34 cellular contexts compared by ENCODE assay signal in genomic region chr1:109598156-109598555, GRCh38. TPM values are rescaled to one million over a fixed set of nuclear protein-coding genes. Genes with fewer than 3 reads are reported as not detected.
"Had no signal": no experiment of that assay in that cellular context is flagged by ENCODE, and none has a peak within 500 bp of the region (broad histone marks: within the 10 kb centered on the region; RNA-seq: fewer than 3 reads in every experiment).

No MANE protein-coding gene starts in this region.

- H3K4me1 Mint-ChIP-seq: endodermal cell, memory B cell, nephron progenitor cell had no signal

- H3K27me3 ChIP-seq: colonic mucosa, gastroesophageal sphincter, heart left ventricle, hepatocyte, pancreas, right lobe of liver, suprapubic skin, transverse colon, upper lobe of right lung, uterus had no signal

- FAIRE-seq: kidney, pancreas had no signal

- H3K4me3 ChIP-seq: colonic mucosa, gastroesophageal sphincter, heart left ventricle, hepatocyte, lung, pancreas, right lobe of liver, smooth muscle cell, suprapubic skin, transverse colon, upper lobe of right lung, uterus had no signal

- ATAC-seq: esophagus mucosa; gastroesophageal sphincter; heart left ventricle; left lobe of liver; naive thymus-derived CD4-positive, alpha-beta T cell; pancreas; right lobe of liver; stimulated activated naive CD8-positive, alpha-beta T cell treated with anti-CD3 and anti-CD28 coated beads, Interleukin-15, amount 100 ng/mL, for 72 hours; upper lobe of right lung had no signal

- H3K27ac ChIP-seq: colonic mucosa, epithelial cell of prostate, gastroesophageal sphincter, heart left ventricle, hepatocyte, pancreas, right lobe of liver, suprapubic skin, transverse colon, upper lobe of right lung, uterus had no signal

- H3K27me3 Mint-ChIP-seq: dendritic cell treated with granulocyte-macrophage colony-stimulating factor and Interleukin-4, amounts not matched to agents 40 ng/mL and 50 ng/mL, for 4 days; memory B cell; naive thymus-derived CD4-positive, alpha-beta T cell; stimulated activated naive CD8-positive, alpha-beta T cell treated with anti-CD3 and anti-CD28 coated beads, Interleukin-15, amount 100 ng/mL, for 72 hours had no signal

- H3K9me3 ChIP-seq: colonic mucosa, gastroesophageal sphincter, heart left ventricle, pancreas, right lobe of liver, suprapubic skin, transverse colon, upper lobe of right lung, uterus had no signal

- H3K4me1 ChIP-seq: colonic mucosa, gastroesophageal sphincter, heart left ventricle, pancreas, right lobe of liver, suprapubic skin, transverse colon, upper lobe of right lung, uterus had no signal

- H3K4me3 Mint-ChIP-seq: dendritic cell treated with granulocyte-macrophage colony-stimulating factor and Interleukin-4, amounts not matched to agents 40 ng/mL and 50 ng/mL, for 4 days; endodermal cell; memory B cell; naive thymus-derived CD4-positive, alpha-beta T cell; nephron progenitor cell; stimulated activated naive CD8-positive, alpha-beta T cell treated with anti-CD3 and anti-CD28 coated beads, Interleukin-15, amount 100 ng/mL, for 72 hours had no signal

- H3K36me3 ChIP-seq: colonic mucosa, uterus had no signal

- H3K27ac Mint-ChIP-seq: dendritic cell treated with granulocyte-macrophage colony-stimulating factor and Interleukin-4, amounts not matched to agents 40 ng/mL and 50 ng/mL, for 4 days; endodermal cell; memory B cell; nephron progenitor cell; stimulated activated naive CD8-positive, alpha-beta T cell treated with anti-CD3 and anti-CD28 coated beads, Interleukin-15, amount 100 ng/mL, for 72 hours had no signal

- DNase-seq: colonic mucosa; effector CD8-positive, alpha-beta T cell; foreskin fibroblast; heart left ventricle; kidney; naive thymus-derived CD4-positive, alpha-beta T cell; nephron progenitor cell; pancreas; retina; right lobe of liver; stimulated activated CD4-positive, alpha-beta T cell treated with anti-CD3 and anti-CD28 coated beads, Interleukin-12 subunit alpha, Interleukin-12 subunit beta, amount 100 ng/mL, for 4 hours; stimulated activated CD4-positive, alpha-beta T cell treated with anti-CD3 and anti-CD28 coated beads, Interleukin-1b, Interleukin-23, amount 100 ng/mL, for 48 hours; stimulated activated CD4-positive, alpha-beta T cell treated with anti-CD3 and anti-CD28 coated beads, Interleukin-4, amount 100 ng/mL, for 1 hour; stimulated activated CD8-positive, alpha-beta memory T cell treated with anti-CD3 and anti-CD28 coated beads, Interleukin-4, amount 100 ng/mL, for 48 hours; stimulated activated naive CD4-positive, alpha-beta T cell; stimulated activated naive CD8-positive, alpha-beta T cell treated with anti-CD3 and anti-CD28 coated beads, Interleukin-15, amount 100 ng/mL, for 72 hours; transverse colon; upper lobe of right lung; uterus had no signal

RNA-seq across cellular contexts. Expression of gene GNAT2, which starts 21.3 kb away (rescaled TPM):
- total RNA-seq: endodermal cell, esophagus mucosa, gastroesophageal sphincter, heart left ventricle, hepatocyte, kidney, lung, mucosa of gallbladder, omental fat pad, posterior vena cava, smooth muscle cell, suprapubic skin, transverse colon, upper lobe of right lung, uterus had no signal
- polyA plus RNA-seq: heart left ventricle; naive thymus-derived CD4-positive, alpha-beta T cell; smooth muscle cell had no signal

RNA-seq across cellular contexts. Expression of gene GPR61, which starts 58.5 kb away (rescaled TPM):
- total RNA-seq: colonic mucosa, esophagus mucosa, gastroesophageal sphincter, kidney, left lobe of liver, liver, lung, omental fat pad, posterior vena cava, right lobe of liver, smooth muscle cell, transverse colon, upper lobe of right lung had no signal
- polyA plus RNA-seq: lung had no signal
